In the genomic region with DNA sequence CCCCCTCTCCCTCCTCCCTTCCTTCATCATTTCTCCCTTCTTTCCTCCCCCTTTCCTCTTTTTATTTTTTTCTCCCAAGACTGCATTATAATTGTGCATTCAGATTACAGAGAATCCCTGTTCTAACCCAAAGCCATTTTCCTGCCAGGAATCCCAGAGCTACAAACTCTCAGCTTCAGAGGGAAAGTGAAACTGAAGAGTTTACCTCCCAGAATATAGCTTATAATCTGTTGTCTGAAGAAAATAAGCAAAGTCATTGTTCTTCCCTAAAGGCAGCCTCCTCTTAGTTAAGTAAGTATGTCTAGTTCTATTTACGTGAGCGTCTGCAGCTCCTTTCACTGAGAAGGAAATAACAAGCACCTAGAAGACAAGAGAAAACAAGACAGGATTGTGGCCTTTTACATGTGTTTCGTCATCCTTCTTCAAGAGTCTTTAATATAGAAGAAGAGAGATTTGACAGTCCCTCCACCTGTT, we compare ENCODE assay signal across 14 cellular contexts.
A peak's percentile ranks its signal among the peaks of the same experiment; 100 is the strongest.
DNase-seq lines count a peak whose midpoint lies in the region; ATAC-seq and FAIRE-seq lines count a peak whose summit lies in the region.
"Had no signal": no experiment of that assay in that cellular context is flagged by ENCODE, and none has a peak within 500 bp of the region (broad histone marks: within the 10 kb centered on the region; RNA-seq: fewer than 3 reads in every experiment).

No MANE protein-coding gene starts in this region.

- H3K36me3 ChIP-seq in ACC112 (ENCODE audit: insufficient read depth, low read length), result no peaks in the 10 kb centered on the region
- H3K36me3 ChIP-seq: brain microvascular endothelial cell, Peyer's patch had no signal

- ATAC-seq in activated naive CD4-positive, alpha-beta T cell treated with anti-CD3 and anti-CD28 coated beads, Interleukin-2, amount 50 U/mL, for 72 hours, result no peak
- no peak for ATAC-seq in HG03460 (IDR thresholded peaks at IDR 0.05; ENCODE audit: unreplicated experiment)
- ATAC-seq in HG03095 (IDR thresholded peaks at IDR 0.05; ENCODE audit: unreplicated experiment), result no peak

- H3K36me3 Mint-ChIP-seq in activated naive CD4-positive, alpha-beta T cell treated with anti-CD3 and anti-CD28 coated beads, Interleukin-2, amount 50 U/mL, for 72 hours, result no peaks in the 10 kb centered on the region

- H3K9me3 Mint-ChIP-seq in activated naive CD4-positive, alpha-beta T cell treated with anti-CD3 and anti-CD28 coated beads, Interleukin-2, amount 50 U/mL, for 72 hours, result no peaks in the 10 kb centered on the region

- peak overlapping the region; percentile 15; the same call in 1 of the 2 replicates for H3K4me3 ChIP-seq in ACC112 (ENCODE audit: low read depth, low read length)
- H3K4me3 ChIP-seq: Peyer's patch had no signal

- no peaks in the 10 kb centered on the region for H3K79me2 ChIP-seq in ACC112 (ENCODE audit: control insufficient read depth, insufficient read depth, low read length, unreplicated experiment)

- H2AFZ ChIP-seq in ACC112 (ENCODE audit: low read length, unreplicated experiment), result peak overlapping the region; percentile 48

- peak overlapping the region; percentile 27 to 71 for H3K27ac Mint-ChIP-seq in activated naive CD4-positive, alpha-beta T cell treated with anti-CD3 and anti-CD28 coated beads, Interleukin-2, amount 50 U/mL, for 72 hours

- FAIRE-seq in GM18507 (lab: Jason Lieb, UNC), result peak; percentile 21
- FAIRE-seq in islet of Langerhans (lab: Jason Lieb, UNC), result peak; percentile 13
- FAIRE-seq: GM12892 had no signal

- DNase-seq in GM18507 (ENCODE audit: extremely low spot score, insufficient read length, low read depth) (no peak), SHP77 treated with DMSO at 0.1 percent for 48 hours (lab: John Stamatoyannopoulos, UW) (no peak), T1000 (lab: John Stamatoyannopoulos, UW) (no peak)
- no peak for DNase-seq in activated naive CD4-positive, alpha-beta T cell treated with anti-CD3 and anti-CD28 coated beads, Interleukin-2, amount 50 U/mL, for 72 hours (ENCODE audit: low spot score in 2 of 2)
- DNase-seq: activated CD4-positive, alpha-beta T cell treated with anti-CD3 and anti-CD28 coated beads, Interleukin-2, amount 50 U/mL, for 1 hour; brain microvascular endothelial cell; Calu3; NCI-H2029 treated with DMSO at 0.1 percent for 48 hours; Peyer's patch had no signal

- no peaks in the 10 kb centered on the region for H3K27me3 ChIP-seq in ACC112 (ENCODE audit: insufficient read depth, low read length)
- H3K27me3 ChIP-seq: brain microvascular endothelial cell, Peyer's patch had no signal

- no peak overlapping the region for H3K27ac ChIP-seq in ACC112 (ENCODE audit: low read depth, low read length)
- H3K27ac ChIP-seq: brain microvascular endothelial cell, Peyer's patch had no signal

- peaks cover 3% of the 10 kb centered on the region for H3K4me1 ChIP-seq in ACC112 (ENCODE audit: control insufficient read depth, insufficient read depth, low read length, unreplicated experiment)
- H3K4me1 ChIP-seq: Peyer's patch had no signal
